11 cellular contexts compared by ENCODE assay signal in the genomic region with DNA sequence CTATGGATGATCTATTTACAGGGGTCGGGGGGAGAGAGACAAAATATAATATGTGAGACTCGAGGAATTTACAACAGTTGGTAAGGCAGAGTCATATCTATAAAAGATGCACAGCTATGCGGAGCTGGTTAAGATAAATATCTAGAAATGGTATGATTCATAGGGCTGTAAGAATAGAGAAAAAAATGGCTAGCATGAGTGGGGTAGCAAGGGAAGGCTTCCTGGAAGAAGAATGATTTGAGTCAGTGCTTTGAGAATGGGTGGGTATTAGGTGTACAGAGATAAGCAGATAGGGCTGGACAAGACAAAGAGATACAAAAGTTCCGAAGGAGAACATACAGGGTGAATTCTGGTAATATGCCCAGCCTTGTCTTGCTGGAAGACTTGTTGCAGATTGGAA.
DNase-seq lines count a peak whose midpoint lies in the region; ATAC-seq and TF ChIP-seq lines count a peak whose summit lies in the region.
"Had no signal": no experiment of that assay in that cellular context is flagged by ENCODE, and none has a peak within 500 bp of the region (broad histone marks: within the 10 kb centered on the region; RNA-seq: fewer than 3 reads in every experiment).

No MANE protein-coding gene starts in this region.

- H3K4me1 ChIP-seq in right atrium auricular region, result peaks cover 0 to 26% of the 10 kb centered on the region in 2 donors
- peaks cover 0 to 10% of the 10 kb centered on the region in 2 donors for H3K4me1 ChIP-seq in uterus
- H3K4me1 ChIP-seq in prostate gland (replicated peaks), result no peaks in the 10 kb centered on the region
- no peaks in the 10 kb centered on the region for H3K4me1 ChIP-seq in CD8-positive, alpha-beta memory T cell (ENCODE audit: insufficient read depth, low read length)

- intact Hi-C loops in cardiac septum (cut with DNase I), result no loop called here
- intact Hi-C loops in uterus (cut with DNase I; ENCODE audit: low total_unique reads), result no loop called here
- intact Hi-C loops in prostate gland (cut with DNase I), result no loop called here

- ATAC-seq in HG03378 (IDR thresholded peaks at IDR 0.05; ENCODE audit: unreplicated experiment) (peak; percentile 45), HG03571 (IDR thresholded peaks at IDR 0.05; ENCODE audit: unreplicated experiment) (no peak)

- H3K27me3 ChIP-seq in right atrium auricular region (no peaks in the 10 kb centered on the region), uterus (no peaks in the 10 kb centered on the region), prostate gland (replicated peaks; ENCODE audit: insufficient read depth) (no peaks in the 10 kb centered on the region)
- H3K27me3 ChIP-seq in CD8-positive, alpha-beta memory T cell (ENCODE audit: insufficient read depth, low read length, poor library complexity, severe bottlenecking), result no peaks in the 10 kb centered on the region

- H3K4me3 Mint-ChIP-seq in chondrocyte (ENCODE audit: unreplicated experiment), result no peak overlapping the region
- H3K4me3 Mint-ChIP-seq in CD8-positive, alpha-beta memory T cell, result no peak overlapping the region

- H3K36me3 Mint-ChIP-seq in chondrocyte (ENCODE audit: low read depth), result peaks cover 8% of the 10 kb centered on the region
- H3K36me3 Mint-ChIP-seq in CD8-positive, alpha-beta memory T cell, result no peaks in the 10 kb centered on the region

- 63% methylated on average over 4 of the region's 4 CpGs for WGBS in prostate gland

- POLR2A ChIA-PET in CD8-positive, alpha-beta memory T cell (lab: Charles Lee), result no interaction called here

- no peak overlapping the region for H3K4me3 ChIP-seq in right atrium auricular region
- no peak overlapping the region for H3K4me3 ChIP-seq in uterus
- H3K4me3 ChIP-seq in prostate gland, result no peak overlapping the region
- no peak overlapping the region for H3K4me3 ChIP-seq in CD8-positive, alpha-beta memory T cell (ENCODE audit: low read length)

- peak overlapping the region; percentile 52 to 60 for H3K27ac ChIP-seq in right atrium auricular region
- H3K27ac ChIP-seq in uterus, result peak overlapping the region; percentile 74 to 89
- H3K27ac ChIP-seq in prostate gland, result no peak overlapping the region
- no peak overlapping the region for H3K27ac ChIP-seq in CD8-positive, alpha-beta memory T cell (ENCODE audit: low read depth, low read length)

- H3K4me1 Mint-ChIP-seq in chondrocyte (ENCODE audit: low read depth), result peaks cover 58% of the 10 kb centered on the region
- H3K4me1 Mint-ChIP-seq in CD8-positive, alpha-beta memory T cell, result no peaks in the 10 kb centered on the region

- no peaks in the 10 kb centered on the region for H3K27me3 Mint-ChIP-seq in chondrocyte (ENCODE audit: low read depth)
- no peaks in the 10 kb centered on the region for H3K27me3 Mint-ChIP-seq in CD8-positive, alpha-beta memory T cell

- H3K9me3 ChIP-seq in right atrium auricular region (no peaks in the 10 kb centered on the region), uterus (no peaks in the 10 kb centered on the region), prostate gland (no peaks in the 10 kb centered on the region)
- H3K9me3 ChIP-seq in CD8-positive, alpha-beta memory T cell (ENCODE audit: low read length), result no peaks in the 10 kb centered on the region

- TF ChIP-seq POLR2A in uterus (IDR thresholded peaks at IDR 0.05) (no peak), prostate gland (IDR thresholded peaks at IDR 0.05) (no peak)

- DNase-seq in right atrium auricular region (ENCODE audit: low spot score) (no peak), cardiac septum (ENCODE audit: low spot score) (no peak), chondrocyte (ENCODE audit: low spot score) (no peak), uterus (no peak), prostate gland (ENCODE audit: low spot score) (no peak)
- no peak for DNase-seq in CD8-positive, alpha-beta memory T cell
- DNase-seq: activated gamma-delta T cell, C1 segment of cervical spinal cord, left cardiac atrium had no signal

- H3K27ac Mint-ChIP-seq in chondrocyte (ENCODE audit: unreplicated experiment), result peak overlapping the region; percentile 43
- H3K27ac Mint-ChIP-seq in CD8-positive, alpha-beta memory T cell, result peak overlapping the region in 1 of 8 donors; percentile 1

- peaks cover 5% of the 10 kb centered on the region for H3K9me3 Mint-ChIP-seq in chondrocyte (ENCODE audit: low read depth)
- peaks cover 0 to 10% (median 0%) of the 10 kb centered on the region in 5 donors for H3K9me3 Mint-ChIP-seq in CD8-positive, alpha-beta memory T cell

- TF ChIP-seq CTCF in right atrium auricular region (IDR thresholded peaks at IDR 0.05) (no peak), chondrocyte (IDR thresholded peaks at IDR 0.05) (no peak), uterus (IDR thresholded peaks at IDR 0.05) (no peak), prostate gland (IDR thresholded peaks at IDR 0.05) (no peak)

- CTCF ChIA-PET in CD8-positive, alpha-beta memory T cell (lab: Charles Lee), result no interaction called here

- H3K36me3 ChIP-seq in right atrium auricular region, result peaks cover 22% of the 10 kb centered on the region
- no peaks in the 10 kb centered on the region for H3K36me3 ChIP-seq in uterus
- no peaks in the 10 kb centered on the region for H3K36me3 ChIP-seq in prostate gland
- no peaks in the 10 kb centered on the region for H3K36me3 ChIP-seq in CD8-positive, alpha-beta memory T cell (ENCODE audit: insufficient read depth, low read length)

Comparison
In these comparisons a context has a peak if more than half of its experiments do, and no peak if none do; other contexts are left out.
1. H3K27ac ChIP-seq: peak in right atrium auricular region (2 of 2) and uterus (2 of 2); none in prostate gland (0 of 2) and CD8-positive, alpha-beta memory T cell (single experiment).